ENCODE assay signal across 8 cellular contexts in the genomic region with DNA sequence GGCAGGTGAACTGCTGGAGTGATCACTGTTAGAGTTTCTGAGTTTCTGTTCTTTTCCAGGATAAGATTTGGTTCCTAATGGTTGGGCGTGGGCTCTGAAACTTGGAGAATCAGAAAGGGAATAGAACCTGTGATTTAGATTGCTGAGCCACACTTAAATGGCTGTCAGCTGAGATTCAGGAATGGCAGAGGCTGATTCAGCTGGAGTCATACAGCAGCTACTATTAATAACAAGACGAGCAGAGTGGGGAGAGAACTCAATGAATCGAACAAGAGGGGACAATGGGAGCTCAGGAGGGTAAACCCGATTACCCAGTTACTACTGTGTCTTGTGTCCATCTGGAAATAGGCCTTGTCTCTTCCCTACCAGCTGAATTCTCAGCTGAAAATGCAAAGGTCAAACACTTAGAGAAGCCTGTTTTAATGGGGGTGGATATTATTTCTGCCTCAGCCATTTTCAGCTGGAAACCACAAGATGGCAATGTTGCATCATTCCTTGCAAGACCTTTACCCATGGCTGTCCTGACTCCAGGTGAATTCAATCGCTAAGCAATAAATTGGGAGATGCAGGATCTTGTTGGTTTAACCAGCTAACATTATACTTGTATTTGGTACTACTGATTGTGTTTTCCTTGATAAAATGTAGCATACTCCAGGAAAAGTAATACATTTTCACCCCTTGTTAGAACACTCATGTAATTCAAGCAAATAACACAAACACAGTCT.
DNase-seq lines count a peak whose midpoint lies in the region; ATAC-seq and TF ChIP-seq lines count a peak whose summit lies in the region.

No MANE protein-coding gene starts in this region.

- no peak overlapping the region for H3K9ac ChIP-seq in SK-N-SH

- peak overlapping the region; percentile 69; the same call in 1 of the 2 replicates for H2AFZ ChIP-seq in SK-N-SH (ENCODE audit: low read depth)

- peaks cover 0 to 3% of the 10 kb centered on the region in 2 experiments; a peak in 2 of 4 replicates for H3K4me1 ChIP-seq in SK-N-SH (ENCODE audit: control insufficient read depth in 1 of 2, insufficient read depth in 2 of 2, low read depth in 1 of 2, low read length in 1 of 2)

- H3F3A ChIP-seq in SK-N-SH (replicated peaks; ENCODE audit: insufficient read depth), result no peaks in the 10 kb centered on the region

- no peaks in the 10 kb centered on the region for H3K9me3 ChIP-seq in SK-N-SH

- DNase-seq in AG08396 (ENCODE audit: low spot score) (peak; percentile 61), NCI-H1105 treated with DMSO at 0.1 percent for 48 hours (lab: John Stamatoyannopoulos, UW) (peak; percentile 71), SK-N-SH (peak; percentile 73), fibroblast of peridontal ligament (ENCODE audit: extremely low read depth) (peak; percentile 70), neural crest cell (ENCODE audit: low read depth, low spot score) (peak; percentile 23)
- no peak for DNase-seq in central memory CD4-positive, alpha-beta T cell

- TF ChIP-seq CTCF in SK-N-SH (IDR thresholded peaks at IDR 0.05) (peak; percentile 92), neural crest cell (conservative IDR thresholded peaks at IDR 0.05) (peak; percentile 94)

- no peaks in the 10 kb centered on the region for H3K9me3 Mint-ChIP-seq in neural crest cell

- H3K4me3 Mint-ChIP-seq in neural crest cell, result no peak overlapping the region

- H3K4me2 ChIP-seq in SK-N-SH, result no peak overlapping the region

- 0 out of 4 replicates have a peak, but pooled peaks of 1 of the 2 experiments have one; percentile 12 for TF ChIP-seq EP300 in SK-N-SH (IDR thresholded peaks at IDR 0.05; ENCODE audit: borderline replicate concordance in 1 of 2, low read depth in 1 of 2, low read length in 1 of 2)

- CTCF ChIA-PET in SK-N-SH (lab: Yijun Ruan, JAX), result interaction anchor here (0.5 to 8.0 kb wide), 46 partner anchors 9 to 823 kb away, joined by 3 to 290 read pairs (median 4); a partner anchor contains a TSS

- H3K79me2 ChIP-seq in SK-N-SH (ENCODE audit: insufficient read depth), result no peaks in the 10 kb centered on the region

- H3K27ac Mint-ChIP-seq in neural crest cell (ENCODE audit: unreplicated experiment), result no peak overlapping the region

- H4K20me1 ChIP-seq in SK-N-SH (ENCODE audit: insufficient read depth), result no peaks in the 10 kb centered on the region

- peak; percentile 99 for TF ChIP-seq RAD21 in SK-N-SH (IDR thresholded peaks at IDR 0.05; ENCODE audit: low read length)

- WGBS in SK-N-SH (ENCODE audit: low lambda C conversion rate), result 37% methylated on average over 5 of the region's 5 CpGs

- peaks cover 1% of the 10 kb centered on the region; the same call in 1 of the 2 replicates for H3K27me3 ChIP-seq in SK-N-SH (ENCODE audit: insufficient read depth)

- no peaks in the 10 kb centered on the region for H3K36me3 Mint-ChIP-seq in neural crest cell (ENCODE audit: low read depth)

- H3K27ac ChIP-seq in SK-N-SH (ENCODE audit: low read depth in 2 of 2, low read length in 1 of 2), result peak overlapping the region in 1 of 2 experiments; percentile 58; a peak in 2 of 4 replicates

- POLR2A ChIA-PET in SK-N-SH (lab: Yijun Ruan, JAX), result interaction anchor here (0.8 to 1.0 kb wide), 2 partner anchors 44 to 137 kb away, joined by 4 to 5 read pairs; no protein-coding TSS in a partner anchor

- peaks cover 10% of the 10 kb centered on the region for H3K27me3 Mint-ChIP-seq in neural crest cell (ENCODE audit: low read depth)

- H3K9me2 ChIP-seq in SK-N-SH, result no peaks in the 10 kb centered on the region

- peak overlapping the region in 1 of 2 experiments; percentile 33; a peak in 1 of 4 replicates for H3K4me3 ChIP-seq in SK-N-SH (ENCODE audit: low read depth in 2 of 2, low read length in 1 of 2)

- peak; percentile 49 for ATAC-seq in GM18499 (IDR thresholded peaks at IDR 0.05; ENCODE audit: insufficient read depth, unreplicated experiment)
- ATAC-seq in HG02852 (IDR thresholded peaks at IDR 0.05; ENCODE audit: unreplicated experiment), result peak; percentile 79

- H3K36me3 ChIP-seq in SK-N-SH (replicated peaks in 1 of 2; ENCODE audit: control insufficient read depth in 1 of 2, insufficient read depth in 2 of 2, low read length in 1 of 2), result no peaks in the 10 kb centered on the region

- peaks cover 4% of the 10 kb centered on the region for H3K4me1 Mint-ChIP-seq in neural crest cell

TF ChIP-seq in SK-N-SH, 30 proteins besides CTCF, POLR2A, EP300 and RAD21:
- TF ChIP-seq RFX5 (IDR thresholded peaks at IDR 0.05; ENCODE audit: low read length) (0 out of 2 replicates have a peak, but pooled peaks have one; percentile 29), SMC3 (IDR thresholded peaks at IDR 0.05; ENCODE audit: low read depth, low read length) (peak; percentile 93), YY1 (IDR thresholded peaks at IDR 0.05; ENCODE audit: low read depth) (0 out of 2 replicates have a peak, but pooled peaks have one; percentile 27)
- TF ChIP-seq, protein P1, sequence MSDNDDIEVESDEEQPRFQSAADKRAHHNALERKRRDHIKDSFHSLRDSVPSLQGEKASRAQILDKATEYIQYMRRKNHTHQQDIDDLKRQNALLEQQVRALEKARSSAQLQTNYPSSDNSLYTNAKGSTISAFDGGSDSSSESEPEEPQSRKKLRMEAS (IDR thresholded peaks at IDR 0.05; ENCODE audit: low read depth), result no peak
- TF ChIP-seq, protein P2, sequence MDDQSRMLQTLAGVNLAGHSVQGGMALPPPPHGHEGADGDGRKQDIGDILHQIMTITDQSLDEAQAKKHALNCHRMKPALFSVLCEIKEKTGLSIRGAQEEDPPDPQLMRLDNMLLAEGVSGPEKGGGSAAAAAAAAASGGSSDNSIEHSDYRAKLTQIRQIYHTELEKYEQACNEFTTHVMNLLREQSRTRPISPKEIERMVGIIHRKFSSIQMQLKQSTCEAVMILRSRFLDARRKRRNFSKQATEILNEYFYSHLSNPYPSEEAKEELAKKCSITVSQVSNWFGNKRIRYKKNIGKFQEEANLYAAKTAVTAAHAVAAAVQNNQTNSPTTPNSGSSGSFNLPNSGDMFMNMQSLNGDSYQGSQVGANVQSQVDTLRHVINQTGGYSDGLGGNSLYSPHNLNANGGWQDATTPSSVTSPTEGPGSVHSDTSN (IDR thresholded peaks at IDR 0.05), result no peak
